In genomic region chr10:114482915-114483314, GRCh38 we compare ENCODE assay signal across 28 cellular contexts.
DNase-seq lines count a peak whose midpoint lies in the region; ATAC-seq and TF ChIP-seq lines count a peak whose summit lies in the region.
"Had no signal": no experiment of that assay in that cellular context is flagged by ENCODE, and none has a peak within 500 bp of the region (broad histone marks: within the 10 kb centered on the region; RNA-seq: fewer than 3 reads in every experiment).

No MANE protein-coding gene starts in this region.

- intact Hi-C loops in activated naive CD4-positive, alpha-beta T cell treated with anti-CD3 and anti-CD28 coated beads for 36 hours (cut with micrococcal nuclease): no loop called here
- intact Hi-C loops in heart right ventricle (cut with DNase I): loop anchor here in 2 of 10 donors (5.0 kb wide), 1 partner anchor 34 kb away; no protein-coding TSS in a partner anchor
- intact Hi-C loops in ovary (cut with DNase I): no loop called here
- intact Hi-C loops in aorta (cut with DNase I): no loop called here

- WGBS in heart right ventricle, 2 donors: 19 to 40% methylated on average over 3 of the region's 3 CpGs
- WGBS in ovary, 3 donors: 55 to 58% (median 58%) methylated on average over 3 of the region's 3 CpGs
- WGBS in aorta, 2 donors: 75 to 78% methylated on average over 3 of the region's 3 CpGs

- peak overlapping the region; percentile 55 for H3K27ac Mint-ChIP-seq in activated naive CD4-positive, alpha-beta T cell treated with anti-CD3 and anti-CD28 coated beads, Interleukin-2, amount 50 U/mL, for 24 hours
- no peak overlapping the region for H3K27ac Mint-ChIP-seq in activated naive CD4-positive, alpha-beta T cell treated with anti-CD3 and anti-CD28 coated beads for 36 hours
- H3K27ac Mint-ChIP-seq: activated CD4-positive, alpha-beta memory T cell treated with anti-CD3 and anti-CD28 coated beads, Interleukin-2, amount 10 ng/mL, durations not matched to agents 7 days and 5 days; GM23338 had no signal

- no peak for DNase-seq in activated naive CD4-positive, alpha-beta T cell treated with anti-CD3 and anti-CD28 coated beads for 36 hours
- DNase-seq in heart right ventricle: no peak
- no peak for DNase-seq in ovary
- no peak for DNase-seq in aorta
- DNase-seq in HuH-7.5 (ENCODE audit: low spot score): no peak
- DNase-seq: 8988T; activated CD4-positive, alpha-beta memory T cell treated with anti-CD3 and anti-CD28 coated beads, Interleukin-2, amount 10 ng/mL, durations not matched to agents 7 days and 5 days; body of pancreas; CD8-positive, alpha-beta memory T cell; effector CD8-positive, alpha-beta T cell; erythroblast; GF-D8; mesendoderm; MM.1S; NCI-H1436 treated with DMSO at 0.1 percent for 48 hours; NCI-H2107; NCI-H510A; PC-9; SHP77 treated with DMSO at 0.1 percent for 48 hours; small intestine; stimulated activated CD4-positive, alpha-beta T cell treated with anti-CD3 and anti-CD28 coated beads, Interleukin-2, amount 100 ng/mL, for 24 hours; substantia nigra; T-cell had no signal

- no peak for TF ChIP-seq POLR2A in ovary (IDR thresholded peaks at IDR 0.05)

- H3K9me3 ChIP-seq in heart right ventricle (peaks cover 0 to 2% (median 0%) of the 10 kb centered on the region in 11 donors), ovary (no peaks in the 10 kb centered on the region), aorta (ENCODE audit: control insufficient read depth, low read length) (no peaks in the 10 kb centered on the region)
- H3K9me3 ChIP-seq: body of pancreas had no signal

- peak overlapping the region; percentile 24 to 86 (median 77) for H3K27ac ChIP-seq in heart right ventricle
- peak overlapping the region; percentile 29 to 33 for H3K27ac ChIP-seq in ovary
- H3K27ac ChIP-seq in aorta (ENCODE audit: low read depth in 1 of 2, low read length in 2 of 2): no peak overlapping the region
- H3K27ac ChIP-seq: body of pancreas, PC-9 had no signal

- H3K9me3 Mint-ChIP-seq in activated naive CD4-positive, alpha-beta T cell treated with anti-CD3 and anti-CD28 coated beads, Interleukin-2, amount 50 U/mL, for 24 hours: no peaks in the 10 kb centered on the region
- no peaks in the 10 kb centered on the region for H3K9me3 Mint-ChIP-seq in activated naive CD4-positive, alpha-beta T cell treated with anti-CD3 and anti-CD28 coated beads for 36 hours
- H3K9me3 Mint-ChIP-seq: CD8-positive, alpha-beta memory T cell; T-cell had no signal

- peaks cover 81% of the 10 kb centered on the region for H3K4me1 Mint-ChIP-seq in activated naive CD4-positive, alpha-beta T cell treated with anti-CD3 and anti-CD28 coated beads, Interleukin-2, amount 50 U/mL, for 24 hours
- H3K4me1 Mint-ChIP-seq in activated naive CD4-positive, alpha-beta T cell treated with anti-CD3 and anti-CD28 coated beads for 36 hours (ENCODE audit: low read depth): peaks cover 66% of the 10 kb centered on the region

- CTCF ChIA-PET in activated naive CD4-positive, alpha-beta T cell treated with anti-CD3 and anti-CD28 coated beads for 36 hours (lab: Charles Lee): interaction anchor here (0.6 to 5.3 kb wide), 8 partner anchors 10 to 211 kb away, joined by 3 to 38 read pairs (median 4); no protein-coding TSS in a partner anchor

- H3K36me3 ChIP-seq in heart right ventricle (peaks cover 0 to 73% (median 14%) of the 10 kb centered on the region in 9 donors), ovary (no peaks in the 10 kb centered on the region), aorta (ENCODE audit: control insufficient read depth in 1 of 2, insufficient read depth in 2 of 2, low read length in 1 of 2) (no peaks in the 10 kb centered on the region)

- H3K4me3 ChIP-seq in heart right ventricle: no peak overlapping the region
- H3K4me3 ChIP-seq in ovary: no peak overlapping the region
- no peak overlapping the region for H3K4me3 ChIP-seq in aorta (ENCODE audit: low read length in 2 of 2)
- H3K4me3 ChIP-seq: body of pancreas, GM23338, PC-9 had no signal

- peaks cover 21% of the 10 kb centered on the region for H3K36me3 Mint-ChIP-seq in activated naive CD4-positive, alpha-beta T cell treated with anti-CD3 and anti-CD28 coated beads, Interleukin-2, amount 50 U/mL, for 24 hours
- peaks cover 34% of the 10 kb centered on the region for H3K36me3 Mint-ChIP-seq in activated naive CD4-positive, alpha-beta T cell treated with anti-CD3 and anti-CD28 coated beads for 36 hours (ENCODE audit: low read depth)

- H3K27me3 Mint-ChIP-seq in activated naive CD4-positive, alpha-beta T cell treated with anti-CD3 and anti-CD28 coated beads, Interleukin-2, amount 50 U/mL, for 24 hours: no peaks in the 10 kb centered on the region
- no peaks in the 10 kb centered on the region for H3K27me3 Mint-ChIP-seq in activated naive CD4-positive, alpha-beta T cell treated with anti-CD3 and anti-CD28 coated beads for 36 hours (ENCODE audit: low read depth)
- H3K27me3 Mint-ChIP-seq: activated CD4-positive, alpha-beta memory T cell treated with anti-CD3 and anti-CD28 coated beads, Interleukin-2, amount 10 ng/mL, durations not matched to agents 7 days and 5 days; CD8-positive, alpha-beta memory T cell; T-cell had no signal

- H3K4me1 ChIP-seq in heart right ventricle (peaks cover 15 to 97% (median 68%) of the 10 kb centered on the region in 9 donors), ovary (ENCODE audit: insufficient read depth) (peaks cover 23% of the 10 kb centered on the region), aorta (ENCODE audit: control insufficient read depth in 1 of 2, insufficient read depth in 2 of 2, low read length in 2 of 2) (no peaks in the 10 kb centered on the region)

- peak; percentile 19 to 55 (median 32) for ATAC-seq in heart right ventricle
- ATAC-seq in aorta (ENCODE audit: low FRiP score): peak; percentile 68
- no peak for ATAC-seq in HG03108 (IDR thresholded peaks at IDR 0.05; ENCODE audit: unreplicated experiment)
- ATAC-seq in HG02970 (IDR thresholded peaks at IDR 0.05; ENCODE audit: low FRiP score, unreplicated experiment): no peak
- ATAC-seq: activated CD4-positive, CD25-positive, alpha-beta regulatory T cell treated with anti-CD3 and anti-CD28 coated beads, Interleukin-2, amount 50 U/mL, for 24 hours; body of pancreas; GM23338 had no signal

- no peak for TF ChIP-seq CTCF in heart right ventricle (IDR thresholded peaks at IDR 0.05)
- no peak for TF ChIP-seq CTCF in ovary (IDR thresholded peaks at IDR 0.05)

- no peaks in the 10 kb centered on the region for H3K27me3 ChIP-seq in heart right ventricle
- no peaks in the 10 kb centered on the region for H3K27me3 ChIP-seq in ovary
- H3K27me3 ChIP-seq in aorta (ENCODE audit: control insufficient read depth in 1 of 2, insufficient read depth in 2 of 2, low read length in 1 of 2): no peaks in the 10 kb centered on the region
- H3K27me3 ChIP-seq: body of pancreas had no signal

- no peak overlapping the region for H3K4me3 Mint-ChIP-seq in activated naive CD4-positive, alpha-beta T cell treated with anti-CD3 and anti-CD28 coated beads, Interleukin-2, amount 50 U/mL, for 24 hours
- H3K4me3 Mint-ChIP-seq in activated naive CD4-positive, alpha-beta T cell treated with anti-CD3 and anti-CD28 coated beads for 36 hours: no peak overlapping the region
- H3K4me3 Mint-ChIP-seq: activated CD4-positive, alpha-beta memory T cell treated with anti-CD3 and anti-CD28 coated beads, Interleukin-2, amount 10 ng/mL, durations not matched to agents 7 days and 5 days; GM23338; T-cell had no signal

- TF ChIP-seq EP300 in ovary (IDR thresholded peaks at IDR 0.05): no peak

Comparison
In these comparisons a context has a peak if more than half of its experiments do, and no peak if none do; other contexts are left out.
1. ATAC-seq: peak in heart right ventricle (8 of 8) and aorta (single experiment); none in HG03108 (single experiment) and HG02970 (single experiment).
2. H3K27ac ChIP-seq: peak in heart right ventricle (10 of 10) and ovary (2 of 2); none in aorta (0 of 2).